In genomic region chr10:5547934-5548660, GRCh38 we compare ENCODE assay signal across 7 cellular contexts. TPM values are rescaled to one million over a fixed set of nuclear protein-coding genes. Genes with fewer than 3 reads are reported as not detected.
DNase-seq lines count a peak whose midpoint lies in the region; ATAC-seq, FAIRE-seq and TF ChIP-seq lines count a peak whose summit lies in the region.

No MANE protein-coding gene starts in this region.

- H3K9ac ChIP-seq in MM.1S (ENCODE audit: low read length) (peak overlapping the region; percentile 30; the same call in 1 of the 2 replicates), K562 (ENCODE audit: insufficient read depth in 1 of 2, low read depth in 2 of 2, low read length in 2 of 2) (peak overlapping the region; percentile 21 to 81; a peak in 3 of 4 replicates)

- TF ChIP-seq EP300 in K562 (IDR thresholded peaks at IDR 0.05; ENCODE audit: low read length) (no peak), tibial nerve (IDR thresholded peaks at IDR 0.05) (peak in 1 of 2 donors; percentile 18)

- TF ChIP-seq RAD21 in K562 (CRISPR knock-in tag; conservative IDR thresholded peaks at IDR 0.05 in 1 of 2, IDR thresholded peaks at IDR 0.05 in 1 of 2) = no peak

- H3K36me3 ChIP-seq in MM.1S (replicated peaks; ENCODE audit: insufficient read depth, low read length) = no peaks in the 10 kb centered on the region
- no peaks in the 10 kb centered on the region for H3K36me3 ChIP-seq in K562 (ENCODE audit: control insufficient read depth, insufficient read depth, low read length)
- H3K36me3 ChIP-seq in tibial nerve = no peaks in the 10 kb centered on the region

- no peak overlapping the region for H3K27ac Mint-ChIP-seq in activated CD4-positive, alpha-beta memory T cell treated with anti-CD3 and anti-CD28 coated beads for 36 hours

- H3K27me3 ChIP-seq in MM.1S (replicated peaks; ENCODE audit: insufficient read depth, low read length) = no peaks in the 10 kb centered on the region
- H3K27me3 ChIP-seq in K562 (ENCODE audit: control insufficient read depth in 2 of 2, insufficient read depth in 2 of 2, low read length in 2 of 2) = no peaks in the 10 kb centered on the region
- H3K27me3 ChIP-seq in tibial nerve = no peaks in the 10 kb centered on the region

- no peak overlapping the region for H3K4me3 Mint-ChIP-seq in activated CD4-positive, alpha-beta memory T cell treated with anti-CD3 and anti-CD28 coated beads for 36 hours

- H3K9me2 ChIP-seq in MM.1S (replicated peaks; ENCODE audit: insufficient read depth, low read length) = no peaks in the 10 kb centered on the region

- H3K79me2 ChIP-seq in MM.1S (ENCODE audit: low read length) (no peaks in the 10 kb centered on the region), K562 (ENCODE audit: control insufficient read depth, insufficient read depth, low read length) (no peaks in the 10 kb centered on the region)

- CTCF ChIA-PET in K562 (lab: Yijun Ruan, JAX; ENCODE audit: low intra/inter-chr PET ratio) = no interaction called here
- CTCF ChIA-PET in activated CD4-positive, alpha-beta memory T cell treated with anti-CD3 and anti-CD28 coated beads for 36 hours (lab: Charles Lee) = interaction anchor here (0.6 to 3.2 kb wide), 3 partner anchors 75 to 683 kb away, joined by 3 to 17 read pairs (median 9); no protein-coding TSS in a partner anchor

- H3K27ac ChIP-seq in MM.1S (ENCODE audit: low read length) (no peak overlapping the region), K562 (ENCODE audit: extremely low read depth, low read depth, low read length) (peak overlapping the region; percentile 68), tibial nerve (peak overlapping the region; percentile 43 to 82 (median 78))

- H3K4me1 ChIP-seq in MM.1S (ENCODE audit: low read length) (peaks cover 12% of the 10 kb centered on the region), K562 (replicated peaks in 1 of 2; ENCODE audit: control insufficient read depth in 2 of 2, insufficient read depth in 2 of 2, low read length in 2 of 2) (peaks cover 54 to 77% of the 10 kb centered on the region in 2 experiments), tibial nerve (peaks cover 0 to 56% (median 32%) of the 10 kb centered on the region in 4 donors)

- H3K9me1 ChIP-seq in K562 (ENCODE audit: control insufficient read depth, insufficient read depth, low read length) = no peaks in the 10 kb centered on the region

- peak; percentile 29 for FAIRE-seq in K562 (lab: Jason Lieb, UNC)

- H3K36me3 Mint-ChIP-seq in activated CD4-positive, alpha-beta memory T cell treated with anti-CD3 and anti-CD28 coated beads for 36 hours = no peaks in the 10 kb centered on the region

- TF ChIP-seq POLR2A in K562 (conservative IDR thresholded peaks at IDR 0.05) = no peak
- no peak for TF ChIP-seq POLR2A in tibial nerve (IDR thresholded peaks at IDR 0.05)

- no peak for TF ChIP-seq CTCF in MM.1S (IDR thresholded peaks at IDR 0.05; ENCODE audit: low read length)
- no peak for TF ChIP-seq CTCF in K562 (IDR thresholded peaks at IDR 0.05 in 2 of 3, conservative IDR thresholded peaks at IDR 0.05 in 1 of 3; ENCODE audit: insufficient read depth in 2 of 3, low read depth in 1 of 3, low read length in 3 of 3)
- no peak for TF ChIP-seq CTCF in tibial nerve (IDR thresholded peaks at IDR 0.05)

- in situ Hi-C loops in K562 (cut with MboI) = no loop called here

- 61% methylated on average over 16 of the region's 16 CpGs for WGBS in K562 (ENCODE audit: insufficient coverage, low coverage, missing lambda C conversion rate)
- WGBS in tibial nerve, 2 donors = 29 to 38% methylated on average over 16 of the region's 16 CpGs

- ATAC-seq in K562 = no peak; the same call in 2 of the 3 replicates
- ATAC-seq in GM19023 (IDR thresholded peaks at IDR 0.05; ENCODE audit: unreplicated experiment) = no peak

- BruUV-seq in K562 (replicated peaks; lab: Mats Ljungman, UMichigan) = no TSS peak

- H3K9me3 ChIP-seq in MM.1S (replicated peaks; ENCODE audit: insufficient read depth, low read length) (no peaks in the 10 kb centered on the region), K562 (replicated peaks; ENCODE audit: control insufficient read depth, insufficient read depth, low read depth, low read length) (no peaks in the 10 kb centered on the region), tibial nerve (peaks cover 0 to 10% (median under 1%) of the 10 kb centered on the region in 4 donors)

- H4K20me1 ChIP-seq in MM.1S (ENCODE audit: insufficient read depth, low read length) (no peaks in the 10 kb centered on the region), K562 (replicated peaks; ENCODE audit: control insufficient read depth, insufficient read depth, low read length) (no peaks in the 10 kb centered on the region)

- peak overlapping the region; percentile 87 for H3K4me2 ChIP-seq in MM.1S (ENCODE audit: low read depth, low read length)
- H3K4me2 ChIP-seq in K562 (ENCODE audit: insufficient read depth, low read length) = peak overlapping the region; percentile 82

- H3K27me3 Mint-ChIP-seq in activated CD4-positive, alpha-beta memory T cell treated with anti-CD3 and anti-CD28 coated beads for 36 hours = no peaks in the 10 kb centered on the region

- DNase-seq in MM.1S = no peak
- DNase-seq in K562 (ENCODE audit: extremely low read depth in 1 of 4, low spot score in 3 of 4) = no peak
- peak; percentile 70 for DNase-seq in left kidney (ENCODE audit: low read depth, low spot score)
- DNase-seq in tibial nerve (ENCODE audit: low spot score in 2 of 2) = no peak
- DNase-seq in stimulated activated naive CD4-positive, alpha-beta T cell (lab: John Stamatoyannopoulos, UW) = no peak
- DNase-seq in activated CD4-positive, alpha-beta memory T cell treated with anti-CD3 and anti-CD28 coated beads for 36 hours = no peak

- H2AFZ ChIP-seq in MM.1S (ENCODE audit: low read length) (peak overlapping the region; percentile 67), K562 (ENCODE audit: low read depth, low read length) (peak overlapping the region; percentile 75)

- POLR2A ChIA-PET in K562 (lab: Yijun Ruan, JAX) = interaction anchor here (0.6 to 2.2 kb wide), 10 partner anchors 9 to 103 kb away, joined by 3 to 10 read pairs (median 4); no protein-coding TSS in a partner anchor
- POLR2A ChIA-PET in activated CD4-positive, alpha-beta memory T cell treated with anti-CD3 and anti-CD28 coated beads for 36 hours (lab: Charles Lee) = interaction anchor here (0.8 kb wide), 1 partner anchor 18 kb away, joined by 3 read pairs; no protein-coding TSS in a partner anchor

- peaks cover 3% of the 10 kb centered on the region for H3K9me3 Mint-ChIP-seq in activated CD4-positive, alpha-beta memory T cell treated with anti-CD3 and anti-CD28 coated beads for 36 hours

- peak overlapping the region; percentile 26; the same call in 1 of the 2 replicates for H3K4me3 ChIP-seq in MM.1S (ENCODE audit: low read length)
- H3K4me3 ChIP-seq in K562 = no peak overlapping the region
- peak overlapping the region in 3 of 4 donors; percentile 3 to 35 (median 10) for H3K4me3 ChIP-seq in tibial nerve

- H3K4me1 Mint-ChIP-seq in activated CD4-positive, alpha-beta memory T cell treated with anti-CD3 and anti-CD28 coated beads for 36 hours (ENCODE audit: low read depth) = peaks cover 23% of the 10 kb centered on the region

- intact Hi-C loops in K562 (cut with micrococcal nuclease) = loop anchor here (5.0 kb wide), 1 partner anchor 66 kb away; no protein-coding TSS in a partner anchor
- intact Hi-C loops in activated CD4-positive, alpha-beta memory T cell treated with anti-CD3 and anti-CD28 coated beads for 36 hours (cut with micrococcal nuclease) = loop anchor here (2.0 kb wide), 1 partner anchor 105 kb away; no protein-coding TSS in a partner anchor

- H3F3A ChIP-seq in MM.1S (ENCODE audit: insufficient read depth, low read length) = no peaks in the 10 kb centered on the region

RNA-seq across cellular contexts. Expression of gene CALML3, which starts 23.3 kb away (rescaled TPM):
- not detected in 2 replicates for total RNA-seq in K562 (2011; cell fraction: chromatin; rRNA removed; ENCODE audit: low replicate concordance)
- total RNA-seq in K562 (2011; cell fraction: nucleolus; rRNA removed) = not detected in 2 replicates
- total RNA-seq in K562 (2011; cell fraction: nucleoplasm; rRNA removed) = not detected in 2 replicates
- not detected in 2 replicates for total RNA-seq in K562 (2014; rRNA removed)
- total RNA-seq in K562 (2014; rRNA removed; fragmentation: Illumina TruSeq; extraction: Trizol) = not detected in 2 replicates
- not detected in 2 replicates for total RNA-seq in K562 (2015; rRNA removed; fragmentation: Illumina TruSeq; extraction: Trizol)
- not detected in 2 replicates for total RNA-seq in K562 (2021)
- polyA plus RNA-seq in K562 (2011; rRNA removed) = not detected in 2 replicates
- not detected in 2 replicates for polyA plus RNA-seq in K562 (2011; cell fraction: cytosol; rRNA removed)
- not detected in 2 replicates for polyA plus RNA-seq in K562 (2011; cell fraction: nucleus; rRNA removed)
- polyA plus RNA-seq in K562 (2012) = not detected in 2 replicates
- not detected in 2 replicates for polyA plus RNA-seq in K562 (2014; fragmentation: Illumina TruSeq; extraction: Trizol)
- polyA plus RNA-seq in K562 (2014; fragmentation: Nextera tagmentation; extraction: Ambion mirVana) = not detected
- not detected in 2 replicates for polyA plus RNA-seq in K562 (2014; rRNA removed)
- polyA minus RNA-seq in K562 (2011; rRNA and poly(A)+ RNA removed) = not detected in 2 replicates
- not detected in 2 replicates for polyA minus RNA-seq in K562 (2011; cell fraction: cytosol; rRNA and poly(A)+ RNA removed)
- polyA minus RNA-seq in K562 (2011; cell fraction: nucleus; rRNA and poly(A)+ RNA removed) = not detected in 2 replicates
- total RNA-seq in tibial nerve = not detected
- total RNA-seq in activated CD4-positive, alpha-beta memory T cell treated with anti-CD3 and anti-CD28 coated beads for 36 hours = not detected

RNA-seq across cellular contexts. Expression of gene CALML5, which starts 48.7 kb away (rescaled TPM):
- not detected in 2 replicates for total RNA-seq in K562 (2011; cell fraction: chromatin; rRNA removed; ENCODE audit: low replicate concordance)
- not detected in 2 replicates for total RNA-seq in K562 (2011; cell fraction: nucleolus; rRNA removed)
- total RNA-seq in K562 (2011; cell fraction: nucleoplasm; rRNA removed) = not detected in 2 replicates
- total RNA-seq in K562 (2014; rRNA removed) (not detected in 2 replicates), K562 (2014; rRNA removed; fragmentation: Illumina TruSeq; extraction: Trizol) (not detected in 2 replicates), K562 (2015; rRNA removed; fragmentation: Illumina TruSeq; extraction: Trizol) (not detected in 2 replicates), K562 (2021) (not detected in 2 replicates), tibial nerve (not detected)
- polyA plus RNA-seq in K562 (2011; rRNA removed) (not detected in 2 replicates), K562 (2014; fragmentation: Illumina TruSeq; extraction: Trizol) (not detected in 2 replicates), K562 (2014; fragmentation: Nextera tagmentation; extraction: Ambion mirVana) (not detected), K562 (2014; rRNA removed) (not detected in 2 replicates)
- polyA plus RNA-seq in K562 (2011; cell fraction: cytosol; rRNA removed) = not detected in 2 replicates
- polyA plus RNA-seq in K562 (2011; cell fraction: nucleus; rRNA removed) = not detected in 2 replicates
- polyA plus RNA-seq in K562 (2012) = not detected in 2 replicates
- not detected in 2 replicates for polyA minus RNA-seq in K562 (2011; rRNA and poly(A)+ RNA removed)
- polyA minus RNA-seq in K562 (2011; cell fraction: cytosol; rRNA and poly(A)+ RNA removed) = not detected in 2 replicates
- polyA minus RNA-seq in K562 (2011; cell fraction: nucleus; rRNA and poly(A)+ RNA removed) = not detected in 2 replicates
- total RNA-seq in activated CD4-positive, alpha-beta memory T cell treated with anti-CD3 and anti-CD28 coated beads for 36 hours = not detected
